ENCODE assay signal across 15 cellular contexts in genomic region chr16:2967721-2968161, GRCh38. TPM values are rescaled to one million over a fixed set of nuclear protein-coding genes. Genes with fewer than 3 reads are reported as not detected.
DNase-seq lines count a peak whose midpoint lies in the region; ATAC-seq, FAIRE-seq and TF ChIP-seq lines count a peak whose summit lies in the region.
"Had no signal": no experiment of that assay in that cellular context is flagged by ENCODE, and none has a peak within 500 bp of the region (broad histone marks: within the 10 kb centered on the region; RNA-seq: fewer than 3 reads in every experiment).

No MANE protein-coding gene starts in this region.

- BruUV-seq in HepG2 (replicated peaks; lab: Mats Ljungman, UMichigan): no TSS peak

- peak overlapping the region in 2 of 7 donors; percentile 73 to 74 for H3K4me3 Mint-ChIP-seq in CD8-positive, alpha-beta memory T cell
- H3K4me3 Mint-ChIP-seq in T-cell: peak overlapping the region; percentile 34 to 77 (median 63)

- CTCF ChIA-PET in CD8-positive, alpha-beta memory T cell (lab: Charles Lee): interaction anchor here (1.0 kb wide), 1 partner anchor 15 kb away, joined by 3 read pairs; no protein-coding TSS in a partner anchor
- CTCF ChIA-PET in T-cell (lab: Charles Lee): no interaction called here
- CTCF ChIA-PET in HepG2 (lab: Yijun Ruan, JAX; ENCODE audit: low intra/inter-chr PET ratio, low total read pairs): no interaction called here

- H3K27me3 Mint-ChIP-seq in CD8-positive, alpha-beta memory T cell: peaks cover 14 to 32% of the 10 kb centered on the region in 2 donors
- H3K27me3 Mint-ChIP-seq in T-cell: peaks cover 16 to 36% of the 10 kb centered on the region in 2 donors

- H3K4me1 ChIP-seq in CD8-positive, alpha-beta memory T cell (ENCODE audit: insufficient read depth, low read length): peaks cover 42% of the 10 kb centered on the region
- peaks cover 21% of the 10 kb centered on the region for H3K4me1 ChIP-seq in HepG2 (ENCODE audit: insufficient read depth, low read length)

- H3K36me3 ChIP-seq in CD8-positive, alpha-beta memory T cell (ENCODE audit: insufficient read depth, low read length): no peaks in the 10 kb centered on the region
- H3K36me3 ChIP-seq in HepG2 (replicated peaks in 1 of 2; ENCODE audit: control insufficient read depth in 1 of 2, insufficient read depth in 2 of 2, low read length in 2 of 2): no peaks in the 10 kb centered on the region

- no peak overlapping the region for H3K4me2 ChIP-seq in HepG2 (ENCODE audit: low read depth, low read length)

- H3K27ac ChIP-seq in 22Rv1 (peak overlapping the region; percentile 99), HepG2 (ENCODE audit: extremely low read length, insufficient read depth, low read length) (no peak overlapping the region)
- no peak overlapping the region for H3K27ac ChIP-seq in CD8-positive, alpha-beta memory T cell (ENCODE audit: low read depth, low read length)
- H3K27ac ChIP-seq: psoas muscle had no signal

- intact Hi-C loops in HepG2 (cut with micrococcal nuclease; ENCODE audit: unreplicated experiment): no loop called here

- no peak overlapping the region for H3K9ac ChIP-seq in HepG2 (ENCODE audit: insufficient read depth, low read depth, low read length)

- no peak overlapping the region for H2AFZ ChIP-seq in HepG2 (ENCODE audit: low read length)

- H3K9me3 Mint-ChIP-seq in CD8-positive, alpha-beta memory T cell: no peaks in the 10 kb centered on the region
- H3K9me3 Mint-ChIP-seq in T-cell: no peaks in the 10 kb centered on the region

- POLR2A ChIA-PET in CD8-positive, alpha-beta memory T cell (lab: Charles Lee): no interaction called here
- POLR2A ChIA-PET in T-cell (lab: Charles Lee) (interaction anchor here in 1 of 2 donors (0.5 kb wide), 1 partner anchor 13 kb away, joined by 4 read pairs; no protein-coding TSS in a partner anchor), HepG2 (lab: Yijun Ruan, JAX) (interaction anchor here (0.6 to 0.7 kb wide), 3 partner anchors 13 to 114 kb away, joined by 3 to 4 read pairs (median 3); no protein-coding TSS in a partner anchor)

- no peak for TF ChIP-seq CTCF in 22Rv1 (IDR thresholded peaks at IDR 0.05)
- TF ChIP-seq CTCF in HepG2 (CRISPR knock-in tag; IDR thresholded peaks at IDR 0.05): no peak

- no peak for TF ChIP-seq RAD21 in HepG2 (CRISPR knock-in tag; IDR thresholded peaks at IDR 0.05)

- no peak for DNase-seq in CD8-positive, alpha-beta memory T cell
- no peak for DNase-seq in T-cell
- DNase-seq in HepG2 (ENCODE audit: low spot score): no peak
- DNase-seq in midbrain (lab: John Stamatoyannopoulos, UW): no peak
- DNase-seq in NCI-H1417 (lab: John Stamatoyannopoulos, UW): no peak
- no peak for DNase-seq in effector CD8-positive, alpha-beta T cell (lab: John Stamatoyannopoulos, UW)
- DNase-seq: activated naive CD4-positive, alpha-beta T cell treated with anti-CD3 and anti-CD28 coated beads, Interleukin-2, amount 50 U/mL, for 16 hours; hypothalamus; Kasumi-1; NCI-H1436 treated with DMSO at 0.1 percent for 48 hours; NCI-H446; psoas muscle had no signal

- H3K9me3 ChIP-seq in CD8-positive, alpha-beta memory T cell (ENCODE audit: low read length): no peaks in the 10 kb centered on the region
- H3K9me3 ChIP-seq in HepG2 (ENCODE audit: low read length): no peaks in the 10 kb centered on the region
- H3K9me3 ChIP-seq: psoas muscle had no signal

- H3K36me3 Mint-ChIP-seq in CD8-positive, alpha-beta memory T cell: no peaks in the 10 kb centered on the region
- H3K36me3 Mint-ChIP-seq in T-cell: no peaks in the 10 kb centered on the region

- WGBS in HepG2 (ENCODE audit: low lambda C conversion rate): 95% methylated on average over 25 of the region's 33 CpGs

- FAIRE-seq in HepG2 (lab: Jason Lieb, UNC): no peak

- TF ChIP-seq POLR2A in HepG2 (IDR thresholded peaks at IDR 0.05; ENCODE audit: insufficient read depth in 1 of 2, low read depth in 2 of 2, low read length in 2 of 2): no peak

- peaks cover 40% of the 10 kb centered on the region for H3K27me3 ChIP-seq in CD8-positive, alpha-beta memory T cell (ENCODE audit: insufficient read depth, low read length, poor library complexity, severe bottlenecking)
- H3K27me3 ChIP-seq in HepG2 (ENCODE audit: control insufficient read depth in 1 of 2, insufficient read depth in 2 of 2, low read length in 2 of 2): no peaks in the 10 kb centered on the region; a peak in 3 of 5 replicates

- no peak for ATAC-seq in T-cell (replicated peaks in 1 of 4)
- ATAC-seq in HepG2: no peak
- no peak for ATAC-seq in GM21423 (IDR thresholded peaks at IDR 0.05; ENCODE audit: unreplicated experiment)
- ATAC-seq: psoas muscle had no signal

- no peaks in the 10 kb centered on the region for H4K20me1 ChIP-seq in HepG2 (ENCODE audit: insufficient read depth, low read length)

- peak overlapping the region; percentile 12 for H3K4me3 ChIP-seq in CD8-positive, alpha-beta memory T cell (ENCODE audit: low read length)
- H3K4me3 ChIP-seq in HepG2 (replicated peaks in 1 of 3; ENCODE audit: insufficient read depth in 1 of 3, low read depth in 2 of 3, low read length in 3 of 3): no peak overlapping the region

- peaks cover 14 to 52% (median 15%) of the 10 kb centered on the region in 3 donors for H3K4me1 Mint-ChIP-seq in CD8-positive, alpha-beta memory T cell
- peaks cover 19 to 37% (median 20%) of the 10 kb centered on the region in 3 donors for H3K4me1 Mint-ChIP-seq in T-cell

- H3K27ac Mint-ChIP-seq in CD8-positive, alpha-beta memory T cell: peak overlapping the region in 1 of 8 donors; percentile 56
- no peak overlapping the region for H3K27ac Mint-ChIP-seq in T-cell

- peaks cover 8% of the 10 kb centered on the region for H3K79me2 ChIP-seq in HepG2 (ENCODE audit: insufficient read depth, low read length)

- TF ChIP-seq EP300 in HepG2 (IDR thresholded peaks at IDR 0.05; ENCODE audit: low read depth in 2 of 2, low read length in 2 of 2): no peak
- no peak for TF ChIP-seq EP300 in HepG2 (CRISPR knock-in tag; IDR thresholded peaks at IDR 0.05; ENCODE audit: borderline replicate concordance)

- in situ Hi-C loops in HepG2 (cut with HindIII; ENCODE audit: extremely low pct_ligation_motif_present, low pct_unique_long_range_greater_than_20kb): no loop called here

RNA-seq across cellular contexts. Expression of gene PAQR4, which starts 1.4 kb away (rescaled TPM):
- total RNA-seq in CD8-positive, alpha-beta memory T cell: 10 to 100 TPM; 38.7 to 39.0 TPM
- 1.5 TPM for polyA plus RNA-seq in CD8-positive, alpha-beta memory T cell
- 1 to 10 TPM; 1.9 to 3.3 (median 3.1) TPM for total RNA-seq in T-cell
- 15.6 and 24.8 TPM in 2 replicates for total RNA-seq in HepG2 (2016; rRNA removed; fragmentation: Illumina TruSeq; extraction: Trizol)
- total RNA-seq in HepG2 (2016; cell fraction: cytosol; rRNA removed; fragmentation: Illumina TruSeq; extraction: Trizol; ENCODE audit: low read depth): 7.8 and 8.9 TPM in 2 replicates
- total RNA-seq in HepG2 (2016; cell fraction: insoluble cytoplasmic fraction; rRNA removed; fragmentation: Illumina TruSeq; extraction: Trizol): 13.6 and 26.2 TPM in 2 replicates
- 19.5 and 26.0 TPM in 2 replicates for total RNA-seq in HepG2 (2016; cell fraction: membrane; rRNA removed; fragmentation: Illumina TruSeq; extraction: Trizol)
- 16.6 and 19.1 TPM in 2 replicates for total RNA-seq in HepG2 (2016; cell fraction: nucleus; rRNA removed; fragmentation: Illumina TruSeq; extraction: Trizol)
- 15.9 and 17.4 TPM in 2 replicates for polyA plus RNA-seq in HepG2 (2011; rRNA removed)
- polyA plus RNA-seq in HepG2 (2011; cell fraction: cytosol; rRNA removed): 11.1 and 17.3 TPM in 2 replicates
- polyA plus RNA-seq in HepG2 (2011; cell fraction: nucleus; rRNA removed): 29.7 and 33.7 TPM in 2 replicates
- 6.7 and 7.6 TPM in 2 replicates for polyA plus RNA-seq in HepG2 (2012)
- 6.6 and 8.9 TPM in 2 replicates for polyA plus RNA-seq in HepG2 (2016; cell fraction: cytosol; fragmentation: Illumina TruSeq; extraction: Trizol; ENCODE audit: low read depth)
- polyA plus RNA-seq in HepG2 (2016; cell fraction: insoluble cytoplasmic fraction; fragmentation: Illumina TruSeq; extraction: Trizol; ENCODE audit: low read depth): 15.6 and 18.9 TPM in 2 replicates
- 15.5 and 18.8 TPM in 2 replicates for polyA plus RNA-seq in HepG2 (2016; cell fraction: membrane; fragmentation: Illumina TruSeq; extraction: Trizol; ENCODE audit: low read depth)
- 35.6 and 37.9 TPM in 2 replicates for polyA plus RNA-seq in HepG2 (2016; cell fraction: nucleus; fragmentation: Illumina TruSeq; extraction: Trizol; ENCODE audit: insufficient read depth, low read depth)
- polyA minus RNA-seq in HepG2 (2011; rRNA and poly(A)+ RNA removed; ENCODE audit: low replicate concordance): 34.1 and 50.0 TPM in 2 replicates
- 12.6 and 13.7 TPM in 2 replicates for polyA minus RNA-seq in HepG2 (2011; cell fraction: cytosol; rRNA and poly(A)+ RNA removed)
- 4.7 and 6.1 TPM in 2 replicates for polyA minus RNA-seq in HepG2 (2011; cell fraction: nucleus; rRNA and poly(A)+ RNA removed)

RNA-seq across cellular contexts. Expression of gene KREMEN2, which starts 3.7 kb away (rescaled TPM):
- not detected for total RNA-seq in CD8-positive, alpha-beta memory T cell
- polyA plus RNA-seq in CD8-positive, alpha-beta memory T cell: not detected
- total RNA-seq in T-cell (under 1 TPM in 1 of 5 donors, not detected in 4; 0.15 TPM), HepG2 (2016; rRNA removed; fragmentation: Illumina TruSeq; extraction: Trizol) (0.51 and 1.2 TPM in 2 replicates)
- not detected in 2 replicates for total RNA-seq in HepG2 (2016; cell fraction: cytosol; rRNA removed; fragmentation: Illumina TruSeq; extraction: Trizol; ENCODE audit: low read depth)
- 0.37 and 1.4 TPM in 2 replicates for total RNA-seq in HepG2 (2016; cell fraction: insoluble cytoplasmic fraction; rRNA removed; fragmentation: Illumina TruSeq; extraction: Trizol)
- 0.25 and 0.31 TPM in 2 replicates for total RNA-seq in HepG2 (2016; cell fraction: membrane; rRNA removed; fragmentation: Illumina TruSeq; extraction: Trizol)
- total RNA-seq in HepG2 (2016; cell fraction: nucleus; rRNA removed; fragmentation: Illumina TruSeq; extraction: Trizol): 0.84 and 0.88 TPM in 2 replicates
- polyA plus RNA-seq in HepG2 (2011; rRNA removed): 0.48 and 1.0 TPM in 2 replicates
- polyA plus RNA-seq in HepG2 (2011; cell fraction: cytosol; rRNA removed): 0.50 and 1.1 TPM in 2 replicates
- 2.7 and 4.2 TPM in 2 replicates for polyA plus RNA-seq in HepG2 (2011; cell fraction: nucleus; rRNA removed)
- polyA plus RNA-seq in HepG2 (2012): 0.37 and 0.42 TPM in 2 replicates
- 0.07 and 0.14 TPM in 2 replicates for polyA plus RNA-seq in HepG2 (2016; cell fraction: cytosol; fragmentation: Illumina TruSeq; extraction: Trizol; ENCODE audit: low read depth)
- polyA plus RNA-seq in HepG2 (2016; cell fraction: insoluble cytoplasmic fraction; fragmentation: Illumina TruSeq; extraction: Trizol; ENCODE audit: low read depth): 0.38 and 0.40 TPM in 2 replicates
- polyA plus RNA-seq in HepG2 (2016; cell fraction: membrane; fragmentation: Illumina TruSeq; extraction: Trizol; ENCODE audit: low read depth): 0.12 and 0.13 TPM in 2 replicates
- polyA plus RNA-seq in HepG2 (2016; cell fraction: nucleus; fragmentation: Illumina TruSeq; extraction: Trizol; ENCODE audit: insufficient read depth, low read depth): 0.93 and 1.5 TPM in 2 replicates
- polyA minus RNA-seq in HepG2 (2011; rRNA and poly(A)+ RNA removed; ENCODE audit: low replicate concordance): 0.33 and 0.68 TPM in 2 replicates
- polyA minus RNA-seq in HepG2 (2011; cell fraction: cytosol; rRNA and poly(A)+ RNA removed): 0.49 and 0.62 TPM in 2 replicates
- polyA minus RNA-seq in HepG2 (2011; cell fraction: nucleus; rRNA and poly(A)+ RNA removed): not detected in 2 replicates
- total RNA-seq: psoas muscle had no signal

RNA-seq across cellular contexts. Expression of gene PKMYT1, which starts 12.5 kb away (rescaled TPM):
- total RNA-seq in CD8-positive, alpha-beta memory T cell: 100 to 1,000 TPM; 103 to 112 TPM
- polyA plus RNA-seq in CD8-positive, alpha-beta memory T cell: 0.18 TPM
- 1 to 10 TPM; 1.3 to 3.1 (median 1.7) TPM for total RNA-seq in T-cell
- 8.4 and 27.8 TPM in 2 replicates for total RNA-seq in HepG2 (2016; rRNA removed; fragmentation: Illumina TruSeq; extraction: Trizol)
- total RNA-seq in HepG2 (2016; cell fraction: cytosol; rRNA removed; fragmentation: Illumina TruSeq; extraction: Trizol; ENCODE audit: low read depth): 8.3 and 10.7 TPM in 2 replicates
- 8.6 and 25.9 TPM in 2 replicates for total RNA-seq in HepG2 (2016; cell fraction: insoluble cytoplasmic fraction; rRNA removed; fragmentation: Illumina TruSeq; extraction: Trizol)
- total RNA-seq in HepG2 (2016; cell fraction: membrane; rRNA removed; fragmentation: Illumina TruSeq; extraction: Trizol): 12.7 and 13.0 TPM in 2 replicates
- total RNA-seq in HepG2 (2016; cell fraction: nucleus; rRNA removed; fragmentation: Illumina TruSeq; extraction: Trizol): 27.2 and 33.5 TPM in 2 replicates
- 6.6 and 7.0 TPM in 2 replicates for polyA plus RNA-seq in HepG2 (2011; rRNA removed)
- 1.9 and 8.9 TPM in 2 replicates for polyA plus RNA-seq in HepG2 (2011; cell fraction: cytosol; rRNA removed)
- 26.5 and 50.1 TPM in 2 replicates for polyA plus RNA-seq in HepG2 (2011; cell fraction: nucleus; rRNA removed)
- polyA plus RNA-seq in HepG2 (2012): 6.9 and 11.9 TPM in 2 replicates
- 5.7 and 6.3 TPM in 2 replicates for polyA plus RNA-seq in HepG2 (2016; cell fraction: cytosol; fragmentation: Illumina TruSeq; extraction: Trizol; ENCODE audit: low read depth)
- 14.9 and 16.6 TPM in 2 replicates for polyA plus RNA-seq in HepG2 (2016; cell fraction: insoluble cytoplasmic fraction; fragmentation: Illumina TruSeq; extraction: Trizol; ENCODE audit: low read depth)
- polyA plus RNA-seq in HepG2 (2016; cell fraction: membrane; fragmentation: Illumina TruSeq; extraction: Trizol; ENCODE audit: low read depth): 6.9 and 8.9 TPM in 2 replicates
- 68.0 and 69.8 TPM in 2 replicates for polyA plus RNA-seq in HepG2 (2016; cell fraction: nucleus; fragmentation: Illumina TruSeq; extraction: Trizol; ENCODE audit: insufficient read depth, low read depth)
- 9.6 and 11.3 TPM in 2 replicates for polyA minus RNA-seq in HepG2 (2011; rRNA and poly(A)+ RNA removed; ENCODE audit: low replicate concordance)
- 3.5 and 4.1 TPM in 2 replicates for polyA minus RNA-seq in HepG2 (2011; cell fraction: cytosol; rRNA and poly(A)+ RNA removed)
- polyA minus RNA-seq in HepG2 (2011; cell fraction: nucleus; rRNA and poly(A)+ RNA removed): 9.4 and 9.8 TPM in 2 replicates

RNA-seq across cellular contexts. Expression of gene CLDN9, which starts 45.0 kb away (rescaled TPM):
- not detected for total RNA-seq in CD8-positive, alpha-beta memory T cell
- not detected for polyA plus RNA-seq in CD8-positive, alpha-beta memory T cell
- under 1 TPM in 1 of 5 donors, not detected in 4; 0.16 TPM for total RNA-seq in T-cell
- 0.08 and 0.15 TPM in 2 replicates for total RNA-seq in HepG2 (2016; rRNA removed; fragmentation: Illumina TruSeq; extraction: Trizol)
- not detected in 2 replicates for total RNA-seq in HepG2 (2016; cell fraction: cytosol; rRNA removed; fragmentation: Illumina TruSeq; extraction: Trizol; ENCODE audit: low read depth)
- total RNA-seq in HepG2 (2016; cell fraction: insoluble cytoplasmic fraction; rRNA removed; fragmentation: Illumina TruSeq; extraction: Trizol): 0.09 and 0.11 TPM in 2 replicates
- 0.09 and 0.14 TPM in 2 replicates for total RNA-seq in HepG2 (2016; cell fraction: membrane; rRNA removed; fragmentation: Illumina TruSeq; extraction: Trizol)
- not detected in 2 replicates for total RNA-seq in HepG2 (2016; cell fraction: nucleus; rRNA removed; fragmentation: Illumina TruSeq; extraction: Trizol)
- 0.26 and 0.48 TPM in 2 replicates for polyA plus RNA-seq in HepG2 (2011; rRNA removed)
- 0.26 and 0.52 TPM in 2 replicates for polyA plus RNA-seq in HepG2 (2011; cell fraction: cytosol; rRNA removed)
- 2.1 and 2.4 TPM in 2 replicates for polyA plus RNA-seq in HepG2 (2011; cell fraction: nucleus; rRNA removed)
- 0.32 and 0.53 TPM in 2 replicates for polyA plus RNA-seq in HepG2 (2012)
- polyA plus RNA-seq in HepG2 (2016; cell fraction: cytosol; fragmentation: Illumina TruSeq; extraction: Trizol; ENCODE audit: low read depth): 0.08 and 0.20 TPM in 2 replicates
- polyA plus RNA-seq in HepG2 (2016; cell fraction: insoluble cytoplasmic fraction; fragmentation: Illumina TruSeq; extraction: Trizol; ENCODE audit: low read depth): 0.15 and 0.17 TPM in 2 replicates
- 0.15 TPM in 1 of 2 replicates, not detected in the other for polyA plus RNA-seq in HepG2 (2016; cell fraction: membrane; fragmentation: Illumina TruSeq; extraction: Trizol; ENCODE audit: low read depth)
- polyA plus RNA-seq in HepG2 (2016; cell fraction: nucleus; fragmentation: Illumina TruSeq; extraction: Trizol; ENCODE audit: insufficient read depth, low read depth): 1.1 and 1.3 TPM in 2 replicates
- polyA minus RNA-seq in HepG2 (2011; rRNA and poly(A)+ RNA removed; ENCODE audit: low replicate concordance): 0.26 and 1.1 TPM in 2 replicates
- 0.44 and 0.79 TPM in 2 replicates for polyA minus RNA-seq in HepG2 (2011; cell fraction: cytosol; rRNA and poly(A)+ RNA removed)
- 0.77 and 0.99 TPM in 2 replicates for polyA minus RNA-seq in HepG2 (2011; cell fraction: nucleus; rRNA and poly(A)+ RNA removed)

RNA-seq across cellular contexts. Expression of gene CLDN6, which starts 50.2 kb away (rescaled TPM):
- not detected for total RNA-seq in CD8-positive, alpha-beta memory T cell
- not detected for polyA plus RNA-seq in CD8-positive, alpha-beta memory T cell
- total RNA-seq in T-cell (1 to 10 TPM in 1 of 5 donors, under 1 TPM in 2, not detected in 2; 0.30 to 1.1 (median 0.85) TPM), HepG2 (2016; rRNA removed; fragmentation: Illumina TruSeq; extraction: Trizol) (2.7 and 7.6 TPM in 2 replicates)
- 1.2 and 1.3 TPM in 2 replicates for total RNA-seq in HepG2 (2016; cell fraction: cytosol; rRNA removed; fragmentation: Illumina TruSeq; extraction: Trizol; ENCODE audit: low read depth)
- total RNA-seq in HepG2 (2016; cell fraction: insoluble cytoplasmic fraction; rRNA removed; fragmentation: Illumina TruSeq; extraction: Trizol): 2.2 and 8.1 TPM in 2 replicates
- 1.4 and 2.3 TPM in 2 replicates for total RNA-seq in HepG2 (2016; cell fraction: membrane; rRNA removed; fragmentation: Illumina TruSeq; extraction: Trizol)
- 9.3 and 10.1 TPM in 2 replicates for total RNA-seq in HepG2 (2016; cell fraction: nucleus; rRNA removed; fragmentation: Illumina TruSeq; extraction: Trizol)
- 5.9 and 10.1 TPM in 2 replicates for polyA plus RNA-seq in HepG2 (2011; rRNA removed)
- 10.2 and 14.5 TPM in 2 replicates for polyA plus RNA-seq in HepG2 (2011; cell fraction: cytosol; rRNA removed)
- polyA plus RNA-seq in HepG2 (2011; cell fraction: nucleus; rRNA removed): 3.6 and 5.9 TPM in 2 replicates
- polyA plus RNA-seq in HepG2 (2012): 5.5 and 7.9 TPM in 2 replicates
- polyA plus RNA-seq in HepG2 (2016; cell fraction: cytosol; fragmentation: Illumina TruSeq; extraction: Trizol; ENCODE audit: low read depth): 2.0 and 2.8 TPM in 2 replicates
- 3.6 and 4.2 TPM in 2 replicates for polyA plus RNA-seq in HepG2 (2016; cell fraction: insoluble cytoplasmic fraction; fragmentation: Illumina TruSeq; extraction: Trizol; ENCODE audit: low read depth)
- polyA plus RNA-seq in HepG2 (2016; cell fraction: membrane; fragmentation: Illumina TruSeq; extraction: Trizol; ENCODE audit: low read depth): 2.8 and 3.7 TPM in 2 replicates
- 22.4 and 25.4 TPM in 2 replicates for polyA plus RNA-seq in HepG2 (2016; cell fraction: nucleus; fragmentation: Illumina TruSeq; extraction: Trizol; ENCODE audit: insufficient read depth, low read depth)
- 0.14 and 9.8 TPM in 2 replicates for polyA minus RNA-seq in HepG2 (2011; rRNA and poly(A)+ RNA removed; ENCODE audit: low replicate concordance)
- 4.6 and 5.7 TPM in 2 replicates for polyA minus RNA-seq in HepG2 (2011; cell fraction: cytosol; rRNA and poly(A)+ RNA removed)
- polyA minus RNA-seq in HepG2 (2011; cell fraction: nucleus; rRNA and poly(A)+ RNA removed): 1.0 and 1.4 TPM in 2 replicates
- total RNA-seq: left colon, psoas muscle had no signal
